ENCODE assay signal across 28 cellular contexts in genomic region chr3:133868166-133868565, GRCh38. TPM values are rescaled to one million over a fixed set of nuclear protein-coding genes. Genes with fewer than 3 reads are reported as not detected.
DNase-seq lines count a peak whose midpoint lies in the region; ATAC-seq, FAIRE-seq and TF ChIP-seq lines count a peak whose summit lies in the region.
"Had no signal": no experiment of that assay in that cellular context is flagged by ENCODE, and none has a peak within 500 bp of the region (broad histone marks: within the 10 kb centered on the region; RNA-seq: fewer than 3 reads in every experiment).

No MANE protein-coding gene starts in this region.

- H3K4me3 ChIP-seq in HepG2 (replicated peaks in 1 of 3; ENCODE audit: insufficient read depth in 1 of 3, low read depth in 2 of 3, low read length in 3 of 3), result no peak overlapping the region
- H3K4me3 ChIP-seq in right lobe of liver, result no peak overlapping the region
- H3K4me3 ChIP-seq in SK-N-SH (ENCODE audit: low read depth in 2 of 2, low read length in 1 of 2), result no peak overlapping the region
- H3K4me3 ChIP-seq in colonic mucosa, result no peak overlapping the region
- H3K4me3 ChIP-seq: breast epithelium, coronary artery, upper lobe of left lung had no signal

- H3K9ac ChIP-seq in HepG2 (ENCODE audit: insufficient read depth, low read depth, low read length) (no peak overlapping the region), SK-N-SH (no peak overlapping the region), colonic mucosa (ENCODE audit: low read depth in 2 of 2, low read length in 2 of 2) (no peak overlapping the region)

- intact Hi-C loops in HepG2 (cut with micrococcal nuclease; ENCODE audit: unreplicated experiment) (no loop called here), right lobe of liver (cut with DNase I) (no loop called here), colonic mucosa (cut with DNase I) (no loop called here)

- H3K36me3 Mint-ChIP-seq in naive thymus-derived CD8-positive, alpha-beta T cell, result no peaks in the 10 kb centered on the region
- H3K36me3 Mint-ChIP-seq: naive thymus-derived CD4-positive, alpha-beta T cell had no signal

- no peak for FAIRE-seq in HepG2 (lab: Jason Lieb, UNC)

- H3K27me3 Mint-ChIP-seq in naive thymus-derived CD8-positive, alpha-beta T cell, result peaks cover 4 to 25% (median 14%) of the 10 kb centered on the region in 5 donors

- no peak for TF ChIP-seq EP300 in HepG2 (IDR thresholded peaks at IDR 0.05; ENCODE audit: low read depth in 2 of 2, low read length in 2 of 2)
- TF ChIP-seq EP300 in HepG2 (CRISPR knock-in tag; IDR thresholded peaks at IDR 0.05; ENCODE audit: borderline replicate concordance), result no peak
- no peak for TF ChIP-seq EP300 in SK-N-SH (IDR thresholded peaks at IDR 0.05; ENCODE audit: borderline replicate concordance in 1 of 2, low read depth in 1 of 2, low read length in 1 of 2)

- TF ChIP-seq RAD21 in HepG2 (CRISPR knock-in tag; IDR thresholded peaks at IDR 0.05), result no peak
- no peak for TF ChIP-seq RAD21 in SK-N-SH (IDR thresholded peaks at IDR 0.05; ENCODE audit: low read length)

- H3K9me2 ChIP-seq in SK-N-SH, result no peaks in the 10 kb centered on the region

- H3K4me1 ChIP-seq in HepG2 (ENCODE audit: insufficient read depth, low read length) (no peaks in the 10 kb centered on the region), right lobe of liver (no peaks in the 10 kb centered on the region), SK-N-SH (ENCODE audit: control insufficient read depth in 1 of 2, insufficient read depth in 2 of 2, low read depth in 1 of 2, low read length in 1 of 2) (peaks cover 0 to 14% of the 10 kb centered on the region in 2 experiments; a peak in 1 of 4 replicates), colonic mucosa (no peaks in the 10 kb centered on the region)
- H3K4me1 ChIP-seq: BE2C, breast epithelium, upper lobe of left lung had no signal

- H4K20me1 ChIP-seq in HepG2 (ENCODE audit: insufficient read depth, low read length) (no peaks in the 10 kb centered on the region), SK-N-SH (ENCODE audit: insufficient read depth) (no peaks in the 10 kb centered on the region)

- H3K4me3 Mint-ChIP-seq in naive thymus-derived CD8-positive, alpha-beta T cell, result no peak overlapping the region
- H3K4me3 Mint-ChIP-seq: activated CD4-positive, alpha-beta T cell treated with anti-CD3 and anti-CD28 coated beads, Interleukin-2, amount 10 ng/mL, durations not matched to agents 24 days and 14 days; activated T-cell treated with anti-CD3 and anti-CD28 coated beads, Interleukin-2, amount 50 U/mL, for 4 hours; effector memory CD8-positive, alpha-beta T cell; naive thymus-derived CD4-positive, alpha-beta T cell had no signal

- WGBS in HepG2 (ENCODE audit: low lambda C conversion rate), result 14% methylated on average over 7 of the region's 8 CpGs
- WGBS in right lobe of liver (ENCODE audit: insufficient coverage, low coverage, low lambda C conversion rate, missing lambda C conversion rate), result 62% methylated on average over 2 of the region's 8 CpGs
- 43% methylated on average over 1 of the region's 8 CpGs for WGBS in SK-N-SH (ENCODE audit: low lambda C conversion rate)

- H3K79me2 ChIP-seq in HepG2 (ENCODE audit: insufficient read depth, low read length) (no peaks in the 10 kb centered on the region), SK-N-SH (ENCODE audit: insufficient read depth) (no peaks in the 10 kb centered on the region)

- H3K27ac Mint-ChIP-seq in naive thymus-derived CD8-positive, alpha-beta T cell, result no peak overlapping the region
- H3K27ac Mint-ChIP-seq: activated CD4-positive, alpha-beta T cell treated with anti-CD3 and anti-CD28 coated beads, Interleukin-2, amount 10 ng/mL, durations not matched to agents 24 days and 14 days; effector memory CD8-positive, alpha-beta T cell; naive thymus-derived CD4-positive, alpha-beta T cell had no signal

- CTCF ChIA-PET in HepG2 (lab: Yijun Ruan, JAX; ENCODE audit: low intra/inter-chr PET ratio, low total read pairs), result no interaction called here
- CTCF ChIA-PET in SK-N-SH (lab: Yijun Ruan, JAX), result no interaction called here

- in situ Hi-C loops in HepG2 (cut with HindIII; ENCODE audit: extremely low pct_ligation_motif_present, low pct_unique_long_range_greater_than_20kb), result no loop called here

- TF ChIP-seq POLR2A in HepG2 (IDR thresholded peaks at IDR 0.05; ENCODE audit: insufficient read depth in 1 of 2, low read depth in 2 of 2, low read length in 2 of 2) (no peak), right lobe of liver (IDR thresholded peaks at IDR 0.05) (no peak)

- H3K4me1 Mint-ChIP-seq in naive thymus-derived CD8-positive, alpha-beta T cell, result no peaks in the 10 kb centered on the region
- H3K4me1 Mint-ChIP-seq: activated CD4-positive, alpha-beta T cell treated with anti-CD3 and anti-CD28 coated beads, Interleukin-2, amount 10 ng/mL, durations not matched to agents 24 days and 14 days had no signal

- peaks cover 0 to 3% (median 0%) of the 10 kb centered on the region in 9 donors for H3K9me3 Mint-ChIP-seq in naive thymus-derived CD8-positive, alpha-beta T cell
- H3K9me3 Mint-ChIP-seq: activated CD4-positive, alpha-beta T cell treated with anti-CD3 and anti-CD28 coated beads, Interleukin-2, amount 10 ng/mL, durations not matched to agents 24 days and 14 days; activated T-cell treated with anti-CD3 and anti-CD28 coated beads, Interleukin-2, amount 50 U/mL, for 4 hours; effector memory CD8-positive, alpha-beta T cell had no signal

- H3F3A ChIP-seq in SK-N-SH (replicated peaks; ENCODE audit: insufficient read depth), result no peaks in the 10 kb centered on the region

- ATAC-seq in HepG2 (peak; percentile 55; the same call in 2 of the 3 replicates), right lobe of liver (no peak), GM18520 (IDR thresholded peaks at IDR 0.05; ENCODE audit: unreplicated experiment) (no peak)
- no peak for ATAC-seq in naive thymus-derived CD8-positive, alpha-beta T cell
- ATAC-seq: activated T-cell treated with anti-CD3 and anti-CD28 coated beads, Interleukin-2, amount 50 U/mL, for 4 hours; effector memory CD8-positive, alpha-beta T cell; HCT116; naive thymus-derived CD4-positive, alpha-beta T cell; PC-3 had no signal

- H3K27ac ChIP-seq in HepG2 (ENCODE audit: extremely low read length, insufficient read depth, low read length) (no peak overlapping the region), right lobe of liver (no peak overlapping the region), caudate nucleus (ENCODE audit: low read depth, low read length) (peak overlapping the region; percentile 54), SK-N-SH (ENCODE audit: low read depth in 2 of 2, low read length in 1 of 2) (no peak overlapping the region), colonic mucosa (no peak overlapping the region)
- H3K27ac ChIP-seq: breast epithelium, coronary artery, upper lobe of left lung had no signal

- H3K36me3 ChIP-seq in HepG2 (replicated peaks in 1 of 2; ENCODE audit: control insufficient read depth in 1 of 2, insufficient read depth in 2 of 2, low read length in 2 of 2) (no peaks in the 10 kb centered on the region), right lobe of liver (no peaks in the 10 kb centered on the region), SK-N-SH (replicated peaks in 1 of 2; ENCODE audit: control insufficient read depth in 1 of 2, insufficient read depth in 2 of 2, low read length in 1 of 2) (no peaks in the 10 kb centered on the region), colonic mucosa (no peaks in the 10 kb centered on the region)
- H3K36me3 ChIP-seq: BE2C, breast epithelium, upper lobe of left lung had no signal

- H2AFZ ChIP-seq in HepG2 (ENCODE audit: low read length) (no peak overlapping the region), SK-N-SH (ENCODE audit: low read depth) (no peak overlapping the region)

- H3K27me3 ChIP-seq in HepG2 (ENCODE audit: control insufficient read depth in 1 of 2, insufficient read depth in 2 of 2, low read length in 2 of 2) (peaks cover 5 to 52% of the 10 kb centered on the region in 2 experiments; a peak in 3 of 5 replicates), right lobe of liver (no peaks in the 10 kb centered on the region), SK-N-SH (ENCODE audit: insufficient read depth) (no peaks in the 10 kb centered on the region), colonic mucosa (no peaks in the 10 kb centered on the region)
- H3K27me3 ChIP-seq: BE2C, breast epithelium, upper lobe of left lung had no signal

- no peaks in the 10 kb centered on the region for H3K9me3 ChIP-seq in HepG2 (ENCODE audit: low read length)
- H3K9me3 ChIP-seq in right lobe of liver, result no peaks in the 10 kb centered on the region
- no peaks in the 10 kb centered on the region for H3K9me3 ChIP-seq in SK-N-SH
- H3K9me3 ChIP-seq in colonic mucosa, result no peaks in the 10 kb centered on the region
- H3K9me3 ChIP-seq: BE2C, breast epithelium, upper lobe of left lung had no signal

- POLR2A ChIA-PET in HepG2 (lab: Yijun Ruan, JAX), result no interaction called here
- POLR2A ChIA-PET in SK-N-SH (lab: Yijun Ruan, JAX), result interaction anchor here (0.6 kb wide), 1 partner anchor 14 kb away, joined by 3 read pairs; no protein-coding TSS in a partner anchor
- POLR2A ChIA-PET in naive thymus-derived CD8-positive, alpha-beta T cell (lab: Charles Lee), result no interaction called here

- no TSS peak for BruUV-seq in HepG2 (replicated peaks; lab: Mats Ljungman, UMichigan)

- TF ChIP-seq CTCF in HepG2 (CRISPR knock-in tag; IDR thresholded peaks at IDR 0.05), result no peak
- TF ChIP-seq CTCF in right lobe of liver (IDR thresholded peaks at IDR 0.05), result no peak
- no peak for TF ChIP-seq CTCF in SK-N-SH (IDR thresholded peaks at IDR 0.05)
- TF ChIP-seq CTCF in colonic mucosa (IDR thresholded peaks at IDR 0.05), result no peak

- H3K4me2 ChIP-seq in HepG2 (ENCODE audit: low read depth, low read length) (no peak overlapping the region), SK-N-SH (no peak overlapping the region)

- DNase-seq in HepG2 (ENCODE audit: low spot score), result no peak
- DNase-seq in right lobe of liver, result no peak
- DNase-seq in caudate nucleus (lab: John Stamatoyannopoulos, UW), result no peak
- DNase-seq in mesenteric fat pad (ENCODE audit: low spot score), result peak; percentile 65
- DNase-seq in SK-N-SH, result no peak
- no peak for DNase-seq in naive thymus-derived CD8-positive, alpha-beta T cell
- no peak for DNase-seq in colonic mucosa
- DNase-seq: ACHN; activated CD4-positive, alpha-beta T cell treated with anti-CD3 and anti-CD28 coated beads, Interleukin-2, amount 10 ng/mL, durations not matched to agents 24 days and 14 days; activated gamma-delta T cell treated with Interleukin-2 at 50 U/mL for 16 hours; activated T-cell treated with anti-CD3 and anti-CD28 coated beads, Interleukin-2, amount 50 U/mL, for 4 hours; BE2C; DMS79; effector memory CD8-positive, alpha-beta T cell; left cardiac atrium; naive thymus-derived CD4-positive, alpha-beta T cell; NCI-H1105; NCI-H2081; NCI-H510A; PC-3; stimulated activated CD4-positive, alpha-beta T cell treated with anti-CD3 and anti-CD28 coated beads, Interleukin-2, amount 100 ng/mL, for 24 hours; SW 1271; T1000; upper lobe of left lung had no signal

RNA-seq across cellular contexts. Expression of gene RAB6B, which starts 27.5 kb away (rescaled TPM):
- total RNA-seq in HepG2 (2016; rRNA removed; fragmentation: Illumina TruSeq; extraction: Trizol), result 0.17 TPM in 1 of 2 replicates, not detected in the other
- not detected in 2 replicates for total RNA-seq in HepG2 (2016; cell fraction: cytosol; rRNA removed; fragmentation: Illumina TruSeq; extraction: Trizol; ENCODE audit: low read depth)
- 0.04 TPM in 1 of 2 replicates, not detected in the other for total RNA-seq in HepG2 (2016; cell fraction: insoluble cytoplasmic fraction; rRNA removed; fragmentation: Illumina TruSeq; extraction: Trizol)
- 0.34 TPM in 1 of 2 replicates, not detected in the other for total RNA-seq in HepG2 (2016; cell fraction: membrane; rRNA removed; fragmentation: Illumina TruSeq; extraction: Trizol)
- 0.44 TPM in 1 of 2 replicates, not detected in the other for total RNA-seq in HepG2 (2016; cell fraction: nucleus; rRNA removed; fragmentation: Illumina TruSeq; extraction: Trizol)
- polyA plus RNA-seq in HepG2 (2011; rRNA removed), result 0.16 and 0.29 TPM in 2 replicates
- polyA plus RNA-seq in HepG2 (2011; cell fraction: cytosol; rRNA removed), result 0.35 and 0.36 TPM in 2 replicates
- polyA plus RNA-seq in HepG2 (2011; cell fraction: nucleus; rRNA removed), result 0.26 and 0.35 TPM in 2 replicates
- polyA plus RNA-seq in HepG2 (2012), result 0.40 and 1.0 TPM in 2 replicates
- polyA plus RNA-seq in HepG2 (2016; cell fraction: cytosol; fragmentation: Illumina TruSeq; extraction: Trizol; ENCODE audit: low read depth), result 0.53 TPM in 1 of 2 replicates, not detected in the other
- 0.39 TPM in 1 of 2 replicates, not detected in the other for polyA plus RNA-seq in HepG2 (2016; cell fraction: insoluble cytoplasmic fraction; fragmentation: Illumina TruSeq; extraction: Trizol; ENCODE audit: low read depth)
- polyA plus RNA-seq in HepG2 (2016; cell fraction: membrane; fragmentation: Illumina TruSeq; extraction: Trizol; ENCODE audit: low read depth), result 0.34 TPM in 1 of 2 replicates, not detected in the other
- polyA plus RNA-seq in HepG2 (2016; cell fraction: nucleus; fragmentation: Illumina TruSeq; extraction: Trizol; ENCODE audit: insufficient read depth, low read depth), result 0.11 TPM in 1 of 2 replicates, not detected in the other
- polyA minus RNA-seq in HepG2 (2011; rRNA and poly(A)+ RNA removed; ENCODE audit: low replicate concordance), result 2.0 TPM in 1 of 2 replicates, not detected in the other
- polyA minus RNA-seq in HepG2 (2011; cell fraction: cytosol; rRNA and poly(A)+ RNA removed), result 0.49 TPM in 1 of 2 replicates, not detected in the other
- not detected in 2 replicates for polyA minus RNA-seq in HepG2 (2011; cell fraction: nucleus; rRNA and poly(A)+ RNA removed)
- under 1 TPM; 0.09 to 0.60 (median 0.36) TPM for total RNA-seq in right lobe of liver
- total RNA-seq in mesenteric fat pad, result 64.8 TPM
- 8.5 and 9.3 TPM in 2 replicates for polyA plus RNA-seq in SK-N-SH (2012; rRNA removed)
- 8.0 and 9.7 TPM in 2 replicates for polyA plus RNA-seq in SK-N-SH (2012; cell fraction: cytosol; rRNA removed)
- polyA plus RNA-seq in SK-N-SH (2012; cell fraction: nucleus; rRNA removed), result 7.2 and 7.3 TPM in 2 replicates
- not detected for total RNA-seq in naive thymus-derived CD8-positive, alpha-beta T cell
- under 1 TPM; 0.25 to 0.38 (median 0.28) TPM for polyA plus RNA-seq in naive thymus-derived CD8-positive, alpha-beta T cell
- total RNA-seq in colonic mucosa, result 1 to 10 TPM; 2.6 to 5.6 TPM
